In genomic region chr9:116383956-116384355, GRCh38 we compare ENCODE assay signal across 17 cellular contexts.
A peak's percentile ranks its signal among the peaks of the same experiment; 100 is the strongest.
DNase-seq lines count a peak whose midpoint lies in the region; ATAC-seq and TF ChIP-seq lines count a peak whose summit lies in the region.
"Had no signal": no experiment of that assay in that cellular context is flagged by ENCODE, and none has a peak within 500 bp of the region (broad histone marks: within the 10 kb centered on the region; RNA-seq: fewer than 3 reads in every experiment).

No MANE protein-coding gene starts in this region.

- ATAC-seq in upper lobe of left lung (ENCODE audit: low FRiP score in 2 of 2), result no peak
- ATAC-seq in activated T-helper 17 cell treated with anti-CD3 and anti-CD28 coated beads, Interleukin-2, amount 50 U/mL, for 72 hours (replicated peaks), result no peak
- ATAC-seq in upper lobe of right lung, result no peak

- no peak overlapping the region for H3K9ac ChIP-seq in BLaER1

- 24 to 58% methylated on average over 4 of the region's 4 CpGs for WGBS in upper lobe of left lung, 2 donors

- H3K4me3 ChIP-seq in BLaER1, result no peak overlapping the region
- H3K4me3 ChIP-seq in SJSA1, result no peak overlapping the region
- H3K4me3 ChIP-seq in upper lobe of left lung, result no peak overlapping the region
- no peak overlapping the region for H3K4me3 ChIP-seq in upper lobe of right lung

- H3K4me1 Mint-ChIP-seq in chondrocyte (ENCODE audit: low read depth), result peaks cover 59% of the 10 kb centered on the region
- H3K4me1 Mint-ChIP-seq in activated T-helper 17 cell treated with anti-CD3 and anti-CD28 coated beads, Interleukin-2, amount 50 U/mL, for 72 hours, result no peaks in the 10 kb centered on the region
- H3K4me1 Mint-ChIP-seq: IgD-negative memory B cell had no signal

- H3K4me2 ChIP-seq in BLaER1, result peak overlapping the region; percentile 54; the same call in 1 of the 2 replicates

- intact Hi-C loops in upper lobe of right lung (cut with DNase I), result no loop called here

- no peak for TF ChIP-seq POLR2A in upper lobe of left lung (IDR thresholded peaks at IDR 0.05)

- H3K4me1 ChIP-seq in BLaER1, result peaks cover 47% of the 10 kb centered on the region
- H3K4me1 ChIP-seq in SJSA1 (replicated peaks), result peaks cover 47% of the 10 kb centered on the region
- H3K4me1 ChIP-seq in upper lobe of left lung, result no peaks in the 10 kb centered on the region
- no peaks in the 10 kb centered on the region for H3K4me1 ChIP-seq in upper lobe of right lung

- DNase-seq in SJSA1 (ENCODE audit: low read depth in 1 of 2, low spot score in 2 of 2) (peak; percentile 54 to 76), chondrocyte (ENCODE audit: low spot score) (no peak), left kidney (ENCODE audit: low read depth, low spot score) (peak; percentile 37), upper lobe of left lung (no peak), upper lobe of right lung (no peak), nucleus accumbens (lab: John Stamatoyannopoulos, UW) (no peak)
- DNase-seq: C1 segment of cervical spinal cord, EL, H7, Kasumi-1, NCI-H1105 treated with DMSO at 0.1 percent for 48 hours, NCI-H187, NCI-H526 treated with DMSO at 0.1 percent for 48 hours, SHP77 had no signal

- no peaks in the 10 kb centered on the region for H3K9me3 Mint-ChIP-seq in chondrocyte (ENCODE audit: low read depth)
- no peaks in the 10 kb centered on the region for H3K9me3 Mint-ChIP-seq in activated T-helper 17 cell treated with anti-CD3 and anti-CD28 coated beads, Interleukin-2, amount 50 U/mL, for 72 hours
- H3K9me3 Mint-ChIP-seq: IgD-negative memory B cell had no signal

- H3K9me3 ChIP-seq in BLaER1 (no peaks in the 10 kb centered on the region), SJSA1 (replicated peaks) (no peaks in the 10 kb centered on the region), upper lobe of left lung (no peaks in the 10 kb centered on the region), upper lobe of right lung (no peaks in the 10 kb centered on the region)

- H3K36me3 ChIP-seq in BLaER1 (no peaks in the 10 kb centered on the region), SJSA1 (peaks cover 9% of the 10 kb centered on the region; the same call in 1 of the 2 replicates), upper lobe of left lung (no peaks in the 10 kb centered on the region), upper lobe of right lung (no peaks in the 10 kb centered on the region)

- no peaks in the 10 kb centered on the region for H3K27me3 ChIP-seq in BLaER1
- H3K27me3 ChIP-seq in SJSA1 (replicated peaks), result no peaks in the 10 kb centered on the region
- H3K27me3 ChIP-seq in upper lobe of left lung, result no peaks in the 10 kb centered on the region
- no peaks in the 10 kb centered on the region for H3K27me3 ChIP-seq in upper lobe of right lung

- no peaks in the 10 kb centered on the region for H4K20me1 ChIP-seq in BLaER1

- H3K27ac Mint-ChIP-seq in chondrocyte (ENCODE audit: unreplicated experiment), result peak overlapping the region; percentile 6
- no peak overlapping the region for H3K27ac Mint-ChIP-seq in activated T-helper 17 cell treated with anti-CD3 and anti-CD28 coated beads, Interleukin-2, amount 50 U/mL, for 72 hours
- H3K27ac Mint-ChIP-seq: IgD-negative memory B cell had no signal

- TF ChIP-seq CTCF in chondrocyte (IDR thresholded peaks at IDR 0.05), result no peak
- TF ChIP-seq CTCF in upper lobe of left lung (IDR thresholded peaks at IDR 0.05), result no peak
- TF ChIP-seq CTCF in upper lobe of right lung (IDR thresholded peaks at IDR 0.05), result no peak

- H3K27ac ChIP-seq in BLaER1, result no peak overlapping the region
- peak overlapping the region; percentile 57 for H3K27ac ChIP-seq in SJSA1
- H3K27ac ChIP-seq in upper lobe of left lung, result no peak overlapping the region
- no peak overlapping the region for H3K27ac ChIP-seq in upper lobe of right lung

- peaks cover 68% of the 10 kb centered on the region for H3K36me3 Mint-ChIP-seq in chondrocyte (ENCODE audit: low read depth)
- no peaks in the 10 kb centered on the region for H3K36me3 Mint-ChIP-seq in activated T-helper 17 cell treated with anti-CD3 and anti-CD28 coated beads, Interleukin-2, amount 50 U/mL, for 72 hours (ENCODE audit: low read depth)
- H3K36me3 Mint-ChIP-seq: IgD-negative memory B cell had no signal

- H3K4me3 Mint-ChIP-seq in chondrocyte (ENCODE audit: unreplicated experiment), result no peak overlapping the region
- H3K4me3 Mint-ChIP-seq in activated T-helper 17 cell treated with anti-CD3 and anti-CD28 coated beads, Interleukin-2, amount 50 U/mL, for 72 hours, result no peak overlapping the region
- H3K4me3 Mint-ChIP-seq: IgD-negative memory B cell had no signal

- no peak for TF ChIP-seq EP300 in upper lobe of left lung (IDR thresholded peaks at IDR 0.05)

- H3K27me3 Mint-ChIP-seq in chondrocyte (ENCODE audit: low read depth), result no peaks in the 10 kb centered on the region
- no peaks in the 10 kb centered on the region for H3K27me3 Mint-ChIP-seq in activated T-helper 17 cell treated with anti-CD3 and anti-CD28 coated beads, Interleukin-2, amount 50 U/mL, for 72 hours
- H3K27me3 Mint-ChIP-seq: IgD-negative memory B cell had no signal

Comparison
In these comparisons a context has a peak if more than half of its experiments do, and no peak if none do; other contexts are left out.
1. DNase-seq: peak in SJSA1 (2 of 2) and left kidney (single experiment); none in chondrocyte (single experiment), upper lobe of left lung (0 of 2), upper lobe of right lung (single experiment) and nucleus accumbens (0 of 56).